Comparison of ENCODE assay signal across 9 cellular contexts in genomic region chr10:25226775-25227682, GRCh38. TPM values are rescaled to one million over a fixed set of nuclear protein-coding genes. Genes with fewer than 3 reads are reported as not detected.
A peak's percentile ranks its signal among the peaks of the same experiment; 100 is the strongest.
DNase-seq lines count a peak whose midpoint lies in the region; ATAC-seq and TF ChIP-seq lines count a peak whose summit lies in the region.
"Had no signal": no experiment of that assay in that cellular context is flagged by ENCODE, and none has a peak within 500 bp of the region (broad histone marks: within the 10 kb centered on the region; RNA-seq: fewer than 3 reads in every experiment).

No MANE protein-coding gene starts in this region.

- no peak overlapping the region for H3K27ac Mint-ChIP-seq in HFFc6
- H3K27ac Mint-ChIP-seq: activated naive CD4-positive, alpha-beta T cell treated with anti-CD3 and anti-CD28 coated beads, Interleukin-2, amount 50 U/mL, for 72 hours had no signal

- ATAC-seq in HG03565 (IDR thresholded peaks at IDR 0.05; ENCODE audit: unreplicated experiment), result no peak

- DNase-seq in NCI-H524 (lab: John Stamatoyannopoulos, UW) (peak; percentile 29 to 48), NCI-H524 treated with DMSO at 0.1 percent for 48 hours (lab: John Stamatoyannopoulos, UW) (no peak), HFFc6 (peak; percentile 30), Peyer's patch (no peak), epithelial cell of esophagus (ENCODE audit: low read depth) (peak; percentile 62), myocyte (ENCODE audit: low read depth) (peak; percentile 48), T1000 (lab: John Stamatoyannopoulos, UW) (no peak)

- H3K36me3 ChIP-seq in Peyer's patch, result no peaks in the 10 kb centered on the region

- no peaks in the 10 kb centered on the region for H3K9me3 ChIP-seq in Peyer's patch

- no peaks in the 10 kb centered on the region; the same call in 1 of the 2 replicates for H3K27me3 Mint-ChIP-seq in HFFc6 (ENCODE audit: insufficient read depth)

- peak; percentile 81 for TF ChIP-seq CTCF in HFFc6 (IDR thresholded peaks at IDR 0.05)
- TF ChIP-seq CTCF in Peyer's patch (IDR thresholded peaks at IDR 0.05), result peak in 4 of 6 experiments; percentile 42 to 66 (median 56)
- TF ChIP-seq CTCF in epithelial cell of esophagus (IDR thresholded peaks at IDR 0.05; ENCODE audit: insufficient read depth, low read depth, low read length, missing control alignments), result peak; percentile 89

- no peaks in the 10 kb centered on the region for H3K27me3 ChIP-seq in Peyer's patch

- no peak for TF ChIP-seq POLR2A in Peyer's patch (IDR thresholded peaks at IDR 0.05)

- H3K4me1 Mint-ChIP-seq in HFFc6 (ENCODE audit: low read depth), result no peaks in the 10 kb centered on the region

- no peaks in the 10 kb centered on the region for H3K4me1 ChIP-seq in Peyer's patch

- H3K4me3 Mint-ChIP-seq in HFFc6, result no peak overlapping the region

- H3K4me3 ChIP-seq in Peyer's patch (no peak overlapping the region), epithelial cell of esophagus (ENCODE audit: low read length) (no peak overlapping the region)

- H3K36me3 Mint-ChIP-seq in HFFc6 (ENCODE audit: low read depth), result no peaks in the 10 kb centered on the region
- H3K36me3 Mint-ChIP-seq: activated naive CD4-positive, alpha-beta T cell treated with anti-CD3 and anti-CD28 coated beads, Interleukin-2, amount 50 U/mL, for 72 hours had no signal

- no peaks in the 10 kb centered on the region for H3K9me3 Mint-ChIP-seq in HFFc6
- H3K9me3 Mint-ChIP-seq: activated naive CD4-positive, alpha-beta T cell treated with anti-CD3 and anti-CD28 coated beads, Interleukin-2, amount 50 U/mL, for 72 hours had no signal

- no peak overlapping the region for H3K27ac ChIP-seq in Peyer's patch

RNA-seq across cellular contexts. Expression of gene GPR158, which starts 52.2 kb away (rescaled TPM):
- total RNA-seq in HFFc6 (2021; fragmentation: NEBNext Ultra II Directional; extraction: Animal tissue kit (Norgen Biotek cat#: 25700)), result not detected
- total RNA-seq in Peyer's patch, result under 1 TPM in 3 of 4 donors, not detected in 1; under 0.01 to 0.28 (median 0.27) TPM
- 1.8 and 2.2 TPM in 2 replicates for total RNA-seq in myocyte
- 1.9 TPM for polyA plus RNA-seq in myocyte (2012)
- total RNA-seq: activated naive CD4-positive, alpha-beta T cell treated with anti-CD3 and anti-CD28 coated beads, Interleukin-2, amount 50 U/mL, for 72 hours had no signal

Comparison
In these comparisons a context has a peak if more than half of its experiments do, and no peak if none do; other contexts are left out.
1. DNase-seq: peak in NCI-H524 (2 of 2), HFFc6 (single experiment), epithelial cell of esophagus (single experiment) and myocyte (single experiment); none in NCI-H524 treated with DMSO at 0.1 percent for 48 hours (single experiment), Peyer's patch (0 of 3) and T1000 (single experiment).
2. Peak in every context shown above with its lines, with median percentiles within 50 percentile points of each other: CTCF ChIP-seq.